In genomic region chr1:89870998-89871397, GRCh38 we compare ENCODE assay signal across 23 cellular contexts. TPM values are rescaled to one million over a fixed set of nuclear protein-coding genes. Genes with fewer than 3 reads are reported as not detected.
DNase-seq lines count a peak whose midpoint lies in the region; ATAC-seq and TF ChIP-seq lines count a peak whose summit lies in the region.
"Had no signal": no experiment of that assay in that cellular context is flagged by ENCODE, and none has a peak within 500 bp of the region (broad histone marks: within the 10 kb centered on the region; RNA-seq: fewer than 3 reads in every experiment).

No MANE protein-coding gene starts in this region.

- H3K9me3 ChIP-seq in heart right ventricle, result no peaks in the 10 kb centered on the region
- H3K9me3 ChIP-seq: A549, vagina had no signal

- H3K9me3 Mint-ChIP-seq in activated CD8-positive, alpha-beta memory T cell treated with anti-CD3 and anti-CD28 coated beads, Interleukin-2, amount 10 ng/mL, durations not matched to agents 7 days and 5 days (ENCODE audit: low read depth), result no peaks in the 10 kb centered on the region
- H3K9me3 Mint-ChIP-seq in T-helper 1 cell treated with Interleukin-12 subunit alpha and Interleukin-12 subunit beta and Interleukin-4 antibody, amounts not matched to agents 30 μg/mL and 1 μg/mL, for 36 hours, result peaks cover 5% of the 10 kb centered on the region
- H3K9me3 Mint-ChIP-seq in progenitor cell of endocrine pancreas (ENCODE audit: low read depth) (peaks cover 5% of the 10 kb centered on the region), GM23338 (no peaks in the 10 kb centered on the region)
- H3K9me3 Mint-ChIP-seq: nephron progenitor cell had no signal

- peaks cover 42% of the 10 kb centered on the region for H3K79me2 ChIP-seq in GM23338 (replicated peaks; ENCODE audit: insufficient read depth)

- H3K4me3 ChIP-seq in epithelial cell of esophagus (ENCODE audit: low read length) (no peak overlapping the region), heart right ventricle (no peak overlapping the region), GM23338 (no peak overlapping the region)
- H3K4me3 ChIP-seq: A549, vagina had no signal

- CTCF ChIA-PET in activated CD8-positive, alpha-beta memory T cell treated with anti-CD3 and anti-CD28 coated beads, Interleukin-2, amount 10 ng/mL, durations not matched to agents 7 days and 5 days (lab: Charles Lee), result no interaction called here

- H3K27ac ChIP-seq in heart right ventricle, result no peak overlapping the region
- no peak overlapping the region for H3K27ac ChIP-seq in GM23338 (ENCODE audit: low read depth)
- H3K27ac ChIP-seq: A549, C4-2B, epithelial cell of prostate, foreskin keratinocyte, vagina had no signal

- 94 to 96% methylated on average over 3 of the region's 3 CpGs for WGBS in heart right ventricle, 2 donors

- peak; percentile 16 for ATAC-seq in activated CD8-positive, alpha-beta memory T cell treated with anti-CD3 and anti-CD28 coated beads, Interleukin-2, amount 10 ng/mL, durations not matched to agents 7 days and 5 days
- ATAC-seq in heart right ventricle (no peak), GM23338 (no peak)
- ATAC-seq: A549, foreskin keratinocyte, SK-N-SH treated with all-trans-retinoic acid at 6 μM for 48 hours had no signal

- no peak overlapping the region for H2AFZ ChIP-seq in GM23338

- H3K27me3 Mint-ChIP-seq in activated CD8-positive, alpha-beta memory T cell treated with anti-CD3 and anti-CD28 coated beads, Interleukin-2, amount 10 ng/mL, durations not matched to agents 7 days and 5 days, result no peaks in the 10 kb centered on the region
- H3K27me3 Mint-ChIP-seq in T-helper 1 cell treated with Interleukin-12 subunit alpha and Interleukin-12 subunit beta and Interleukin-4 antibody, amounts not matched to agents 30 μg/mL and 1 μg/mL, for 36 hours (ENCODE audit: low read depth), result no peaks in the 10 kb centered on the region
- H3K27me3 Mint-ChIP-seq in progenitor cell of endocrine pancreas (no peaks in the 10 kb centered on the region), GM23338 (ENCODE audit: insufficient read depth, low read depth, poor library complexity) (peaks cover 2% of the 10 kb centered on the region)

- no peak overlapping the region for H3K27ac Mint-ChIP-seq in activated CD8-positive, alpha-beta memory T cell treated with anti-CD3 and anti-CD28 coated beads, Interleukin-2, amount 10 ng/mL, durations not matched to agents 7 days and 5 days
- H3K27ac Mint-ChIP-seq in T-helper 1 cell treated with Interleukin-12 subunit alpha and Interleukin-12 subunit beta and Interleukin-4 antibody, amounts not matched to agents 30 μg/mL and 1 μg/mL, for 36 hours, result peak overlapping the region; percentile 37
- H3K27ac Mint-ChIP-seq in progenitor cell of endocrine pancreas (peak overlapping the region; percentile 85), GM23338 (no peak overlapping the region)
- H3K27ac Mint-ChIP-seq: nephron progenitor cell had no signal

- no peaks in the 10 kb centered on the region for H3K9me2 ChIP-seq in GM23338 (ENCODE audit: insufficient read depth)

- H3K4me1 ChIP-seq in heart right ventricle, result peaks cover 2 to 31% (median 23%) of the 10 kb centered on the region in 9 donors
- peaks cover 18% of the 10 kb centered on the region for H3K4me1 ChIP-seq in GM23338 (ENCODE audit: insufficient read depth)

- H3K4me3 Mint-ChIP-seq in activated CD8-positive, alpha-beta memory T cell treated with anti-CD3 and anti-CD28 coated beads, Interleukin-2, amount 10 ng/mL, durations not matched to agents 7 days and 5 days, result no peak overlapping the region
- no peak overlapping the region for H3K4me3 Mint-ChIP-seq in T-helper 1 cell treated with Interleukin-12 subunit alpha and Interleukin-12 subunit beta and Interleukin-4 antibody, amounts not matched to agents 30 μg/mL and 1 μg/mL, for 36 hours
- H3K4me3 Mint-ChIP-seq in progenitor cell of endocrine pancreas (ENCODE audit: low read depth), result peak overlapping the region; percentile 11
- H3K4me3 Mint-ChIP-seq in GM23338, result no peak overlapping the region
- H3K4me3 Mint-ChIP-seq: nephron progenitor cell had no signal

- peaks cover 37% of the 10 kb centered on the region for H3K36me3 Mint-ChIP-seq in activated CD8-positive, alpha-beta memory T cell treated with anti-CD3 and anti-CD28 coated beads, Interleukin-2, amount 10 ng/mL, durations not matched to agents 7 days and 5 days
- H3K36me3 Mint-ChIP-seq in T-helper 1 cell treated with Interleukin-12 subunit alpha and Interleukin-12 subunit beta and Interleukin-4 antibody, amounts not matched to agents 30 μg/mL and 1 μg/mL, for 36 hours (ENCODE audit: low read depth), result peaks cover 35% of the 10 kb centered on the region
- H3K36me3 Mint-ChIP-seq in progenitor cell of endocrine pancreas (ENCODE audit: insufficient read depth) (peaks cover 16% of the 10 kb centered on the region), GM23338 (ENCODE audit: low read depth) (peaks cover 25% of the 10 kb centered on the region)

- H4K20me1 ChIP-seq in GM23338 (replicated peaks; ENCODE audit: insufficient read depth), result peaks cover 4% of the 10 kb centered on the region; the same call in 1 of the 2 replicates

- DNase-seq in activated CD8-positive, alpha-beta memory T cell treated with anti-CD3 and anti-CD28 coated beads, Interleukin-2, amount 10 ng/mL, durations not matched to agents 7 days and 5 days, result no peak
- DNase-seq in activated CD8-positive, alpha-beta memory T cell treated with anti-CD3 and anti-CD28 coated beads, Interleukin-2, amount 50 U/mL, for 48 hours, result no peak
- DNase-seq in epithelial cell of esophagus (ENCODE audit: low read depth) (peak; percentile 14), progenitor cell of endocrine pancreas (ENCODE audit: low spot score, unreplicated experiment) (no peak), islet precursor cell (no peak), heart right ventricle (no peak), GM23338 (ENCODE audit: low spot score) (no peak)
- DNase-seq: activated CD8-positive, alpha-beta memory T cell treated with anti-CD3 and anti-CD28 coated beads, Interleukin-2, amount 50 U/mL, for 4 hours; activated naive CD4-positive, alpha-beta T cell; cortex of kidney; DMS79; foreskin keratinocyte; NCI-H187; NCI-H446; nephron progenitor cell; NK-92 treated with Interleukin-12 subunit alpha and Interleukin-12 subunit beta, amount 100 ng/mL, for 24 hours; substantia nigra had no signal

- H3F3A ChIP-seq in GM23338 (replicated peaks; ENCODE audit: low read depth), result no peaks in the 10 kb centered on the region

- H3K4me1 Mint-ChIP-seq in activated CD8-positive, alpha-beta memory T cell treated with anti-CD3 and anti-CD28 coated beads, Interleukin-2, amount 10 ng/mL, durations not matched to agents 7 days and 5 days, result peaks cover 14% of the 10 kb centered on the region
- H3K4me1 Mint-ChIP-seq in T-helper 1 cell treated with Interleukin-12 subunit alpha and Interleukin-12 subunit beta and Interleukin-4 antibody, amounts not matched to agents 30 μg/mL and 1 μg/mL, for 36 hours (ENCODE audit: low read depth), result peaks cover 30% of the 10 kb centered on the region
- H3K4me1 Mint-ChIP-seq in progenitor cell of endocrine pancreas (ENCODE audit: low read depth), result peaks cover 35% of the 10 kb centered on the region
- H3K4me1 Mint-ChIP-seq in GM23338, result peaks cover 37% of the 10 kb centered on the region

- no peak overlapping the region for H3K4me2 ChIP-seq in GM23338

- no peaks in the 10 kb centered on the region for H3K27me3 ChIP-seq in heart right ventricle
- H3K27me3 ChIP-seq in GM23338 (ENCODE audit: insufficient read depth), result no peaks in the 10 kb centered on the region
- H3K27me3 ChIP-seq: foreskin keratinocyte, vagina had no signal

- peaks cover 0 to 18% (median 0%) of the 10 kb centered on the region in 9 donors for H3K36me3 ChIP-seq in heart right ventricle
- H3K36me3 ChIP-seq in GM23338 (ENCODE audit: insufficient read depth), result 0 out of 2 replicates have a peak, but pooled peaks cover 7% of the 10 kb centered on the region
- H3K36me3 ChIP-seq: vagina had no signal

- intact Hi-C loops in heart right ventricle (cut with DNase I), result no loop called here

- TF ChIP-seq CTCF in epithelial cell of esophagus (IDR thresholded peaks at IDR 0.05; ENCODE audit: insufficient read depth, low read depth, low read length, missing control alignments) (no peak), progenitor cell of endocrine pancreas (IDR thresholded peaks at IDR 0.05; ENCODE audit: unreplicated experiment) (no peak), heart right ventricle (IDR thresholded peaks at IDR 0.05) (no peak), GM23338 (conservative IDR thresholded peaks at IDR 0.05; ENCODE audit: low read depth in 2 of 2) (no peak)

TF ChIP-seq in GM23338, 12 proteins besides CTCF, POLR2A, EP300 and RAD21:
- no peak for TF ChIP-seq JUNB (IDR thresholded peaks at IDR 0.05; ENCODE audit: unreplicated experiment)

RNA-seq across cellular contexts. Expression of gene LRRC8D, which starts 50.2 kb away (rescaled TPM):
- total RNA-seq in activated CD8-positive, alpha-beta memory T cell treated with anti-CD3 and anti-CD28 coated beads, Interleukin-2, amount 10 ng/mL, durations not matched to agents 7 days and 5 days, result 10 to 100 TPM; 19.2 to 27.7 TPM
- total RNA-seq in progenitor cell of endocrine pancreas (41.2 and 42.1 TPM in 2 replicates), heart right ventricle (1 to 10 TPM; 5.1 to 8.2 (median 6.6) TPM)
- polyA plus RNA-seq in heart right ventricle (10 to 100 TPM in 1 of 2 donors, 1 to 10 TPM in 1; 3.0 to 11.0 TPM), GM23338 (2016; fragmentation: Nextera tagmentation; extraction: Ambion mirVana) (22.4 and 23.6 TPM in 2 replicates)
- total RNA-seq in GM23338 (2014; rRNA removed; shearing (Covaris generic)), result 48.1 and 48.8 TPM in 2 replicates

Comparison
In these comparisons a context has a peak if more than half of its experiments do, and no peak if none do; other contexts are left out.
1. H3K27ac Mint-ChIP-seq: peak in T-helper 1 cell treated with Interleukin-12 subunit alpha and Interleukin-12 subunit beta and Interleukin-4 antibody, amounts not matched to agents 30 μg/mL and 1 μg/mL, for 36 hours (single experiment) and progenitor cell of endocrine pancreas (single experiment); none in activated CD8-positive, alpha-beta memory T cell treated with anti-CD3 and anti-CD28 coated beads, Interleukin-2, amount 10 ng/mL, durations not matched to agents 7 days and 5 days (single experiment) and GM23338 (single experiment).